In genomic region chr13:110365876-110366275, GRCh38 we compare ENCODE assay signal across 1 cellular context.
TF ChIP-seq lines count a peak whose summit lies in the region.

No MANE protein-coding gene starts in this region.

TF ChIP-seq in IMR-90, 13 proteins besides CTCF, POLR2A, EP300 and RAD21:
- TF ChIP-seq RCOR1 (IDR thresholded peaks at IDR 0.05; ENCODE audit: insufficient replicate concordance, low read length): no peak
- no peak for TF ChIP-seq SMC3 (IDR thresholded peaks at IDR 0.05; ENCODE audit: low read depth, low read length)
- no peak for TF ChIP-seq MXI1 (IDR thresholded peaks at IDR 0.05; ENCODE audit: borderline replicate concordance, low read depth, low read length)
- no peak for TF ChIP-seq FOS (IDR thresholded peaks at IDR 0.05; ENCODE audit: low read depth, low read length)
- no peak for TF ChIP-seq CEBPB (IDR thresholded peaks at IDR 0.05; ENCODE audit: low read depth, low read length)
- TF ChIP-seq RFX5 (IDR thresholded peaks at IDR 0.05; ENCODE audit: low read depth, low read length): no peak
- no peak for TF ChIP-seq USF2 (IDR thresholded peaks at IDR 0.05; ENCODE audit: low read depth, low read length)
- TF ChIP-seq ELK1 (IDR thresholded peaks at IDR 0.05; ENCODE audit: borderline replicate concordance, low read depth, low read length): no peak
- TF ChIP-seq BHLHE40 (IDR thresholded peaks at IDR 0.05; ENCODE audit: low read depth, low read length): no peak
- no peak for TF ChIP-seq CHD1 (IDR thresholded peaks at IDR 0.05; ENCODE audit: low read depth, low read length)
- no peak for TF ChIP-seq MAZ (IDR thresholded peaks at IDR 0.05; ENCODE audit: borderline replicate concordance, low read depth, low read length)
- no peak for TF ChIP-seq NFE2L2 (IDR thresholded peaks at IDR 0.05; ENCODE audit: low read depth, low read length)
